ENCODE assay signal across 8 cellular contexts in genomic region chr9:114371986-114372917, GRCh38. TPM values are rescaled to one million over a fixed set of nuclear protein-coding genes. Genes with fewer than 3 reads are reported as not detected.
DNase-seq lines count a peak whose midpoint lies in the region; ATAC-seq and TF ChIP-seq lines count a peak whose summit lies in the region.

No MANE protein-coding gene starts in this region.

- no peak overlapping the region for H3K18ac ChIP-seq in mesenchymal stem cell (ENCODE audit: low read depth in 1 of 2, low read length in 2 of 2)

- H3K14ac ChIP-seq in mesenchymal stem cell (ENCODE audit: low read length in 2 of 2), result no peak overlapping the region

- no peak overlapping the region for H2BK15ac ChIP-seq in mesenchymal stem cell (ENCODE audit: low read depth, poor library complexity, severe bottlenecking)

- TF ChIP-seq POLR2A in body of pancreas (IDR thresholded peaks at IDR 0.05), result no peak

- H3K9me3 ChIP-seq in OCI-LY7 (ENCODE audit: low read length) (no peaks in the 10 kb centered on the region), body of pancreas (no peaks in the 10 kb centered on the region), mesenchymal stem cell (ENCODE audit: control insufficient read depth, low read length) (no peaks in the 10 kb centered on the region)

- peaks cover 96% of the 10 kb centered on the region for H3K4me1 ChIP-seq in OCI-LY7 (ENCODE audit: insufficient read depth, low read length, poor library complexity, severe bottlenecking)
- no peaks in the 10 kb centered on the region for H3K4me1 ChIP-seq in body of pancreas
- H3K4me1 ChIP-seq in mesenchymal stem cell (ENCODE audit: control insufficient read depth, insufficient read depth, low read depth, low read length), result peaks cover 23% of the 10 kb centered on the region

- no peaks in the 10 kb centered on the region for H3K9me2 ChIP-seq in OCI-LY7 (ENCODE audit: insufficient read depth, low read length)

- H3K27me3 ChIP-seq in body of pancreas, result no peaks in the 10 kb centered on the region
- H3K27me3 ChIP-seq in mesenchymal stem cell (ENCODE audit: control insufficient read depth in 1 of 2, insufficient read depth in 1 of 2, low read length in 2 of 2), result no peaks in the 10 kb centered on the region

- 58 to 64% methylated on average over 9 to 14 of the region's 14 CpGs for whole genome bisulfite sequencing in body of pancreas, 2 donors
- 78% methylated on average over 13 of the region's 14 CpGs for WGBS in mesenchymal stem cell

- H3K4me3 ChIP-seq in OCI-LY7 (ENCODE audit: low read depth, low read length, poor library complexity, severe bottlenecking), result peak overlapping the region; percentile 56
- no peak overlapping the region for H3K4me3 ChIP-seq in body of pancreas
- H3K4me3 ChIP-seq in mesenchymal stem cell (ENCODE audit: insufficient read depth in 1 of 2, low read depth in 1 of 2, low read length in 2 of 2), result no peak overlapping the region

- peaks cover 38% of the 10 kb centered on the region for H3K79me1 ChIP-seq in mesenchymal stem cell (replicated peaks; ENCODE audit: low read length, poor library complexity, severe bottlenecking)

- CTCF ChIA-PET in OCI-LY7 (lab: Charles Lee; ENCODE audit: unreplicated experiment), result interaction anchor here (0.8 to 1.3 kb wide), 2 partner anchors 16 to 18 kb away, joined by 9 to 14 read pairs; partner anchors contain the start of gene AKNA

- H2BK120ac ChIP-seq in mesenchymal stem cell (ENCODE audit: low read depth, low read length), result no peak overlapping the region

- POLR2A ChIA-PET in OCI-LY7 (lab: Charles Lee), result interaction anchor here (0.9 to 12.9 kb wide), 7 partner anchors 10 to 538 kb away, joined by 3 to 275 read pairs (median 3); partner anchors contain the start of gene AKNA

- peaks cover 60% of the 10 kb centered on the region for H3K79me2 ChIP-seq in OCI-LY7 (ENCODE audit: insufficient read depth, low read depth, low read length)

- H3K36me3 ChIP-seq in OCI-LY7 (ENCODE audit: insufficient read depth, low read length) (peaks cover 85% of the 10 kb centered on the region), body of pancreas (replicated peaks in 1 of 2; ENCODE audit: insufficient read depth in 1 of 2, low read depth in 2 of 2) (peaks cover 0 to 6% of the 10 kb centered on the region in 2 donors), mesenchymal stem cell (ENCODE audit: control insufficient read depth in 1 of 2, insufficient read depth in 2 of 2, low read depth in 1 of 2, low read length in 2 of 2) (peaks cover 64 to 75% of the 10 kb centered on the region in 2 experiments)

- intact Hi-C loops in OCI-LY7 (cut with micrococcal nuclease; ENCODE audit: unreplicated experiment), result loop anchor here (1.0 to 10.0 kb wide), 4 partner anchors 8 to 957 kb away; partner anchors contain the start of genes C9orf43 and POLE3
- intact Hi-C loops in body of pancreas (cut with DNase I), result no loop called here

- H3K4me2 ChIP-seq in OCI-LY7 (ENCODE audit: low read length) (peak overlapping the region; percentile 79), mesenchymal stem cell (ENCODE audit: low read length, poor library complexity, severe bottlenecking) (no peak overlapping the region)

- H2BK12ac ChIP-seq in mesenchymal stem cell (ENCODE audit: low read length in 2 of 2), result no peak overlapping the region

- H3K4ac ChIP-seq in mesenchymal stem cell (ENCODE audit: low read depth in 1 of 2, low read length in 2 of 2), result no peak overlapping the region

- BruUV-seq in OCI-LY7 (replicated peaks; lab: Mats Ljungman, UMichigan), result no TSS peak

- peak; percentile 28 for ATAC-seq in body of pancreas
- ATAC-seq in GM19467 (IDR thresholded peaks at IDR 0.05; ENCODE audit: unreplicated experiment), result no peak
- ATAC-seq in HG02798 (IDR thresholded peaks at IDR 0.05; ENCODE audit: poor library complexity, unreplicated experiment), result no peak

- no peak overlapping the region for H3K23ac ChIP-seq in mesenchymal stem cell (ENCODE audit: low read length in 2 of 2)

- H3K27ac ChIP-seq in OCI-LY7 (ENCODE audit: low read depth, low read length, poor library complexity, severe bottlenecking), result peak overlapping the region; percentile 99
- H3K27ac ChIP-seq in body of pancreas, result peak overlapping the region in 1 of 4 donors; percentile 67
- H3K27ac ChIP-seq in mesenchymal stem cell (ENCODE audit: low read length, poor library complexity, severe bottlenecking), result no peak overlapping the region

- H3K9ac ChIP-seq in mesenchymal stem cell (ENCODE audit: low read length), result no peak overlapping the region

- TF ChIP-seq CTCF in GM20000 (IDR thresholded peaks at IDR 0.05; ENCODE audit: extremely low read depth, missing control alignments) (no peak), OCI-LY7 (conservative IDR thresholded peaks at IDR 0.05; ENCODE audit: low read length) (no peak), body of pancreas (IDR thresholded peaks at IDR 0.05) (no peak)

- in situ Hi-C loops in ACHN (cut with HindIII; ENCODE audit: low pct_ligation_motif_present, low pct_unique_long_range_greater_than_20kb, low sequenced_read_pairs), result no loop called here

- no peak overlapping the region for H2BK5ac ChIP-seq in mesenchymal stem cell (ENCODE audit: low read depth, low read length, poor library complexity, severe bottlenecking)

- H2AK5ac ChIP-seq in mesenchymal stem cell (ENCODE audit: low read length, severe bottlenecking), result no peak overlapping the region

- no peak overlapping the region for H4K8ac ChIP-seq in mesenchymal stem cell (ENCODE audit: low read length)

- H4K20me1 ChIP-seq in OCI-LY7 (ENCODE audit: insufficient read depth, low read length), result no peaks in the 10 kb centered on the region

- peak; percentile 7 for DNase-seq in ACHN
- DNase-seq in GM20000 (ENCODE audit: low spot score), result peak; percentile 51
- peak; percentile 81 for DNase-seq in OCI-LY7 (ENCODE audit: low spot score)
- peak in 1 of 4 donors; percentile 52 for DNase-seq in body of pancreas
- peak; percentile 33 for DNase-seq in mesenchymal stem cell
- DNase-seq in globus pallidus (ENCODE audit: low spot score), result no peak

- no peak overlapping the region for H2AFZ ChIP-seq in OCI-LY7 (ENCODE audit: low read length)
- H2AFZ ChIP-seq in mesenchymal stem cell (ENCODE audit: low read depth, low read length), result no peak overlapping the region

- no peak overlapping the region for H4K91ac ChIP-seq in mesenchymal stem cell (ENCODE audit: low read length)

RNA-seq across cellular contexts. Expression of gene AKNA, which starts 15.5 kb away (rescaled TPM):
- 53.8 and 61.4 TPM in 2 replicates for total RNA-seq in OCI-LY7 (2014; rRNA removed; shearing (Covaris generic))
- total RNA-seq in OCI-LY7 (2022), result 187 and 203 TPM in 2 replicates
- total RNA-seq in body of pancreas, result 10 to 100 TPM in 1 of 2 donors, 1 to 10 TPM in 1; 7.3 to 11.9 TPM
- 18.5 TPM for polyA plus RNA-seq in mesenchymal stem cell (2013, experiment 1 of 2)
- polyA plus RNA-seq in mesenchymal stem cell (2013, experiment 2 of 2), result 17.8 TPM

RNA-seq across cellular contexts. Expression of gene ORM2, which starts 42.6 kb away (rescaled TPM):
- total RNA-seq in OCI-LY7 (2014; rRNA removed; shearing (Covaris generic)), result not detected in 2 replicates
- total RNA-seq in OCI-LY7 (2022) (not detected in 2 replicates), body of pancreas (not detected)
- not detected for polyA plus RNA-seq in mesenchymal stem cell (2013, experiment 1 of 2)
- not detected for polyA plus RNA-seq in mesenchymal stem cell (2013, experiment 2 of 2)

RNA-seq across cellular contexts. Expression of gene ORM1, which starts 49.4 kb away (rescaled TPM):
- total RNA-seq in OCI-LY7 (2014; rRNA removed; shearing (Covaris generic)), result not detected in 2 replicates
- total RNA-seq in OCI-LY7 (2022), result not detected in 2 replicates
- total RNA-seq in body of pancreas, result 10 to 100 TPM in 1 of 2 donors, not detected in 1; 43.8 TPM
- not detected for polyA plus RNA-seq in mesenchymal stem cell (2013, experiment 1 of 2)
- not detected for polyA plus RNA-seq in mesenchymal stem cell (2013, experiment 2 of 2)

Comparison
In these comparisons a context has a peak if more than half of its experiments do, and no peak if none do; other contexts are left out.
1. RNA of gene AKNA, which starts 15.5 kb away (total RNA-seq): 53.8 to 203 TPM in OCI-LY7; 7.3 to 11.9 TPM in body of pancreas; every median in the first group is over 4 times any median in the second.